1 cellular context compared by ENCODE assay signal in the genomic region with DNA sequence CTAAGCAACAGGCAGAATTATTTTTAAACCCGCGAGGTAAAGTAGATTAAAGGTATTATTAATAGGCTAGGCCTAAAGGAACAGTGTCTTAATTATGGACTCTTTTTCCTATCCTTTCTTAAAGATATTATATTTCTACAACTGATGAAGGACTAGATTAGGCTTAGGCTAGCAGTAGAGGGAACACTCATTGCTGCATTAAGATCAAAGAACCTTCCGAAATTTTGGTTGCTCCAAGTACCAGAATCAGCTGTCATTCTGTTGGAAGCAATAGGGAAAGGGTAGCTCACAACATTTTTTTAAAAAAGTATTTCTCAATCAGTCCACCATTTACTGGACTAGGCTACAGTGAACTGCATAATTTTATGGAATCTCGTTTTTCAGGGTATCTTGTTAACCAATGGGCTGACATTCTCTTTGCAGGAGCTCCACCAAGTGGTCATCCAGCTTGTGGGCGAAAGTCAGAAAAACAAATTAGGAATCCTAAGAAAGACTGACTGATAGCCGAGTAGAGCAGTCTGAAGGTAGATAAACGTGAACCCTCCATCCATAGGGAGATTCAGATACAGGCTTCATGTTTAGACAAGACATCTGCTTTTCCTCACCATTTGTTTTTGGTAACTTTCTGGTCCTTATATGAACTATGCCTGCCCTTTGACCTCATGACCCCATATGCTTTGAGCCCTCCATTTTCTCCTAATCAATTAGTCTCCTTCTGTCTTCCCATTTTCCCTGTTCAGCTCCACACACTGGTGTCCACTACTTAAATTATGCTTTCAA.
TF ChIP-seq lines count a peak whose summit lies in the region.

No MANE protein-coding gene starts in this region.

TF ChIP-seq in HEK293, 187 proteins besides CTCF, POLR2A, EP300 and RAD21 (continued from another document and continues in another):
- TF ChIP-seq, protein P1, sequence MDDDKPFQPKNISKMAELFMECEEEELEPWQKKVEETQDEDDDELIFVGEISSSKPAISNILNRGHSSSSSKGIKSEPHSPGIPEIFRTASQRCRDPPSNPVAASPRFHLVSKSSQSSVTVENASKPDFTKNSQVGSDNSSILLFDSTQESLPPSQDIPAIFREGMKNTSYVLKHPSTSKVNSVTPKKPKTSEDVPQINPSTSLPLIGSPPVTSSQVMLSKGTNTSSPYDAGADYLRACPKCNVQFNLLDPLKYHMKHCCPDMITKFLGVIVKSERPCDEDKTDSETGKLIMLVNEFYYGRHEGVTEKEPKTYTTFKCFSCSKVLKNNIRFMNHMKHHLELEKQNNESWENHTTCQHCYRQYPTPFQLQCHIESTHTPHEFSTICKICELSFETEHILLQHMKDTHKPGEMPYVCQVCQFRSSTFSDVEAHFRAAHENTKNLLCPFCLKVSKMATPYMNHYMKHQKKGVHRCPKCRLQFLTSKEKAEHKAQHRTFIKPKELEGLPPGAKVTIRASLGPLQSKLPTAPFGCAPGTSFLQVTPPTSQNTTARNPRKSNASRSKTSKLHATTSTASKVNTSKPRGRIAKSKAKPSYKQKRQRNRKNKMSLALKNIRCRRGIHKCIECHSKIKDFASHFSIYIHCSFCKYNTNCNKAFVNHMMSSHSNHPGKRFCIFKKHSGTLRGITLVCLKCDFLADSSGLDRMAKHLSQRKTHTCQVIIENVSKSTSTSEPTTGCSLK (tag by site-specific recombination; IDR thresholded peaks at IDR 0.05) = no peak
- TF ChIP-seq, protein P2, sequence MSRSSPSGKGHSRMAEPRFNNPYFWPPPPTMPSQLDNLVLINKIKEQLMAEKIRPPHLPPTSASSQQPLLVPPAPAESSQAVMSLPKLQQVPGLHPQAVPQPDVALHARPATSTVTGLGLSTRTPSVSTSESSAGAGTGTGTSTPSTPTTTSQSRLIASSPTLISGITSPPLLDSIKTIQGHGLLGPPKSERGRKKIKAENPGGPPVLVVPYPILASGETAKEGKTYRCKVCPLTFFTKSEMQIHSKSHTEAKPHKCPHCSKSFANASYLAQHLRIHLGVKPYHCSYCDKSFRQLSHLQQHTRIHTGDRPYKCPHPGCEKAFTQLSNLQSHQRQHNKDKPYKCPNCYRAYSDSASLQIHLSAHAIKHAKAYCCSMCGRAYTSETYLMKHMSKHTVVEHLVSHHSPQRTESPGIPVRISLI (tag by site-specific recombination; IDR thresholded peaks at IDR 0.05) = no peak
- TF ChIP-seq KLF1 (tag by site-specific recombination; IDR thresholded peaks at IDR 0.05) (no peak), ZSCAN30 (tag by site-specific recombination; IDR thresholded peaks at IDR 0.05) (peak; percentile 43; the same call in 1 of the 2 replicates), ZBTB48 (tag by site-specific recombination; IDR thresholded peaks at IDR 0.05) (no peak), ZNF335 (tag by site-specific recombination; conservative IDR thresholded peaks at IDR 0.05) (peak; percentile 13; the same call in 1 of the 2 replicates), ZNF677 (tag by site-specific recombination; IDR thresholded peaks at IDR 0.05) (no peak), ZNF664 (tag by site-specific recombination; IDR thresholded peaks at IDR 0.05) (0 out of 2 replicates have a peak, but pooled peaks have one; percentile 5), ZNF776 (tag by site-specific recombination; IDR thresholded peaks at IDR 0.05; ENCODE audit: borderline replicate concordance) (no peak), ZNF24 (tag by site-specific recombination; IDR thresholded peaks at IDR 0.05) (no peak), ZNF707 (tag by site-specific recombination; IDR thresholded peaks at IDR 0.05) (no peak), SP3 (tag by site-specific recombination; IDR thresholded peaks at IDR 0.05) (no peak), OSR2 (tag by site-specific recombination; IDR thresholded peaks at IDR 0.05) (no peak), ZNF239 (tag by site-specific recombination; IDR thresholded peaks at IDR 0.05) (no peak), ZNF513 (tag by site-specific recombination; IDR thresholded peaks at IDR 0.05) (no peak), KLF16 (tag by site-specific recombination; IDR thresholded peaks at IDR 0.05) (no peak), ZNF837 (tag by site-specific recombination; IDR thresholded peaks at IDR 0.05) (no peak), ZNF311 (tag by site-specific recombination; IDR thresholded peaks at IDR 0.05; ENCODE audit: borderline replicate concordance) (no peak), PRDM6 (tag by site-specific recombination; IDR thresholded peaks at IDR 0.05) (no peak), ZNF600 (tag by site-specific recombination; IDR thresholded peaks at IDR 0.05) (no peak), ZNF629 (tag by site-specific recombination; IDR thresholded peaks at IDR 0.05) (no peak), TRIM28 (IDR thresholded peaks at IDR 0.05; ENCODE audit: borderline replicate concordance, low read length) (no peak), ZNF223 (tag by site-specific recombination; IDR thresholded peaks at IDR 0.05) (no peak), EGR2 (tag by site-specific recombination; IDR thresholded peaks at IDR 0.05; ENCODE audit: low read depth) (no peak), ZNF423 (tag by site-specific recombination; IDR thresholded peaks at IDR 0.05) (no peak), ZNF654 (tag by site-specific recombination; IDR thresholded peaks at IDR 0.05; ENCODE audit: low read depth) (peak; percentile 94), SALL2 (tag by site-specific recombination; IDR thresholded peaks at IDR 0.05; ENCODE audit: borderline replicate concordance) (no peak), PRDM2 (tag by site-specific recombination; IDR thresholded peaks at IDR 0.05; ENCODE audit: borderline replicate concordance) (no peak), ZNF169 (tag by site-specific recombination; IDR thresholded peaks at IDR 0.05) (no peak), SCRT2 (tag by site-specific recombination; IDR thresholded peaks at IDR 0.05) (peak; percentile 46), ZNF37A (tag by site-specific recombination; IDR thresholded peaks at IDR 0.05) (no peak), ZNF580 (tag by site-specific recombination; IDR thresholded peaks at IDR 0.05) (no peak), KLF9 (tag by site-specific recombination; IDR thresholded peaks at IDR 0.05; ENCODE audit: low read depth) (no peak), ZNF561 (tag by site-specific recombination; IDR thresholded peaks at IDR 0.05; ENCODE audit: borderline replicate concordance) (no peak), SETDB1 (IDR thresholded peaks at IDR 0.05; ENCODE audit: insufficient read length, low read length) (no peak), AEBP2 (tag by site-specific recombination; IDR thresholded peaks at IDR 0.05; ENCODE audit: borderline replicate concordance) (no peak)
- TF ChIP-seq, protein P3, sequence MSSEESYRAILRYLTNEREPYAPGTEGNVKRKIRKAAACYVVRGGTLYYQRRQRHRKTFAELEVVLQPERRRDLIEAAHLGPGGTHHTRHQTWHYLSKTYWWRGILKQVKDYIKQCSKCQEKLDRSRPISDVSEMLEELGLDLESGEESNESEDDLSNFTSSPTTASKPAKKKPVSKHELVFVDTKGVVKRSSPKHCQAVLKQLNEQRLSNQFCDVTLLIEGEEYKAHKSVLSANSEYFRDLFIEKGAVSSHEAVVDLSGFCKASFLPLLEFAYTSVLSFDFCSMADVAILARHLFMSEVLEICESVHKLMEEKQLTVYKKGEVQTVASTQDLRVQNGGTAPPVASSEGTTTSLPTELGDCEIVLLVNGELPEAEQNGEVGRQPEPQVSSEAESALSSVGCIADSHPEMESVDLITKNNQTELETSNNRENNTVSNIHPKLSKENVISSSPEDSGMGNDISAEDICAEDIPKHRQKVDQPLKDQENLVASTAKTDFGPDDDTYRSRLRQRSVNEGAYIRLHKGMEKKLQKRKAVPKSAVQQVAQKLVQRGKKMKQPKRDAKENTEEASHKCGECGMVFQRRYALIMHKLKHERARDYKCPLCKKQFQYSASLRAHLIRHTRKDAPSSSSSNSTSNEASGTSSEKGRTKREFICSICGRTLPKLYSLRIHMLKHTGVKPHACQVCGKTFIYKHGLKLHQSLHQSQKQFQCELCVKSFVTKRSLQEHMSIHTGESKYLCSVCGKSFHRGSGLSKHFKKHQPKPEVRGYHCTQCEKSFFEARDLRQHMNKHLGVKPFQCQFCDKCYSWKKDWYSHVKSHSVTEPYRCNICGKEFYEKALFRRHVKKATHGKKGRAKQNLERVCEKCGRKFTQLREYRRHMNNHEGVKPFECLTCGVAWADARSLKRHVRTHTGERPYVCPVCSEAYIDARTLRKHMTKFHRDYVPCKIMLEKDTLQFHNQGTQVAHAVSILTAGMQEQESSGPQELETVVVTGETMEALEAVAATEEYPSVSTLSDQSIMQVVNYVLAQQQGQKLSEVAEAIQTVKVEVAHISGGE (tag by site-specific recombination; conservative IDR thresholded peaks at IDR 0.05; ENCODE audit: low read depth) = no peak
